11 cellular contexts compared by ENCODE assay signal in genomic region chr13:76425930-76426329, GRCh38.
A peak's percentile ranks its signal among the peaks of the same experiment; 100 is the strongest.
DNase-seq lines count a peak whose midpoint lies in the region; ATAC-seq and TF ChIP-seq lines count a peak whose summit lies in the region.
"Had no signal": no experiment of that assay in that cellular context is flagged by ENCODE, and none has a peak within 500 bp of the region (broad histone marks: within the 10 kb centered on the region; RNA-seq: fewer than 3 reads in every experiment).

No MANE protein-coding gene starts in this region.

- H3K36me3 ChIP-seq in heart right ventricle (no peaks in the 10 kb centered on the region), thoracic aorta (no peaks in the 10 kb centered on the region), suprapubic skin (no peaks in the 10 kb centered on the region)

- intact Hi-C loops in heart right ventricle (cut with DNase I) = no loop called here

- 49 to 59% methylated on average over 2 of the region's 2 CpGs for WGBS in heart right ventricle, 2 donors
- 38% methylated on average over 2 of the region's 2 CpGs for WGBS in suprapubic skin

- peak overlapping the region in 3 of 10 donors; percentile 31 to 36 (median 32) for H3K27ac ChIP-seq in heart right ventricle
- no peak overlapping the region for H3K27ac ChIP-seq in thoracic aorta
- H3K27ac ChIP-seq in suprapubic skin = no peak overlapping the region

- no peak for TF ChIP-seq EP300 in suprapubic skin (IDR thresholded peaks at IDR 0.05)

- no peak overlapping the region for H3K4me3 ChIP-seq in heart right ventricle
- no peak overlapping the region for H3K4me3 ChIP-seq in thoracic aorta
- no peak overlapping the region for H3K4me3 ChIP-seq in suprapubic skin

- H3K9me3 ChIP-seq in heart right ventricle (no peaks in the 10 kb centered on the region), thoracic aorta (no peaks in the 10 kb centered on the region), suprapubic skin (no peaks in the 10 kb centered on the region)

- H3K4me1 ChIP-seq in heart right ventricle (peaks cover 0 to 8% (median 0%) of the 10 kb centered on the region in 9 donors), thoracic aorta (ENCODE audit: control insufficient read depth in 1 of 2, low read depth in 2 of 2) (no peaks in the 10 kb centered on the region), suprapubic skin (no peaks in the 10 kb centered on the region)

- ATAC-seq in heart right ventricle (peak; percentile 59 to 94 (median 88)), thoracic aorta (ENCODE audit: insufficient number of reproducible peaks, low FRiP score, low read depth) (peak; percentile 84), HG02571 (IDR thresholded peaks at IDR 0.05; ENCODE audit: unreplicated experiment) (no peak)

- no peak for TF ChIP-seq POLR2A in suprapubic skin (IDR thresholded peaks at IDR 0.05)

- TF ChIP-seq CTCF in heart right ventricle (IDR thresholded peaks at IDR 0.05) (no peak), thoracic aorta (IDR thresholded peaks at IDR 0.05) (no peak), suprapubic skin (IDR thresholded peaks at IDR 0.05) (no peak)

- H3K27me3 ChIP-seq in heart right ventricle (no peaks in the 10 kb centered on the region), thoracic aorta (replicated peaks; ENCODE audit: insufficient read depth) (no peaks in the 10 kb centered on the region), suprapubic skin (no peaks in the 10 kb centered on the region)

- DNase-seq in HT1080 (ENCODE audit: low read depth) (peak; percentile 57), amniotic stem cell (lab: John Stamatoyannopoulos, UW) (peak; percentile 33), heart right ventricle (peak in 1 of 2 donors; percentile 5), thoracic aorta (ENCODE audit: low spot score) (no peak), OCI-M1 (lab: John Stamatoyannopoulos, UW) (no peak), suprapubic skin (ENCODE audit: low spot score in 2 of 2) (no peak)
- DNase-seq: activated T-cell treated with anti-CD3 and anti-CD28 coated beads, Interleukin-2, amount 50 U/mL, for 1 hour; DMS53; NCI-H2081 treated with DMSO at 0.1 percent for 48 hours; SHP77 treated with DMSO at 0.1 percent for 48 hours had no signal

Comparison
In these comparisons a context has a peak if more than half of its experiments do, and no peak if none do; other contexts are left out.
1. DNase-seq: peak in HT1080 (single experiment) and amniotic stem cell (single experiment); none in thoracic aorta (single experiment), OCI-M1 (single experiment) and suprapubic skin (0 of 2).